In the genomic region with DNA sequence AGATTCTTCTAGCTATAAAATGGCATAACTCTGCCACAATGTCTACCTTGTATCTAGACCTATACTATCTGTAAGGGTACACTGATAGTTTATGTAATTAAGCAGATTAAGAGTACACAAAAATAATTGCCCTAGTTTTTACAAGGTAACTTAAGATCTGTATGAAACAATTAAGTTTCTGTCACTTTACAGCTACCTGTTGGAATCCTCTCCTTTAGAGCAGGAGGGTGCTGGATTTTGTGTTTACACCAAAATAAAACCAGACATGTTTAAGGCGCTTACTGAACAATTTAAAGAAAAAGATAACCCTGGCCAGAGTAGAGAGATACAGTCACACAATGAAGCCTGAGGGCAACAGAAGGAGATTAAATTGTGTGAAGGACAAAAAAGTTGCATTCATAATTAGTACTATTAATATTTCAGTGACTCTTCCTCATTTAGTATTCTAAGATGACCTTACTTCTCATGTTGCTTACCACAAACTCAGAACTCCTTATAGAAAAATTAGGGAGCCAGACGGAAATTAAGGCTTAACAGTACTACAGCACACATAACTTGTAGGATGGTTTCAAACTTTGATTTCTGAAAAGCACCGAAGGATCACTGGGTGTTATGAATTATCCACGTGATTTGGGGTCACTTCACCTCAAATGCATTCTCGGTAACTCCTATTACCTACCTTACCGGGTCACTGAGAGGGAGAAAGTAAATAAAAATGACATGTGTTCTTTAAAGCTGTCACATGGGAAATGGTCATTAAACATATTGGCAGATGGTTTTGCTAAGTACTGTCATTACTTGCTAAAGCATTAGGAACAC, we compare ENCODE assay signal across 8 cellular contexts. TPM values are rescaled to one million over a fixed set of nuclear protein-coding genes. Genes with fewer than 3 reads are reported as not detected.
DNase-seq lines count a peak whose midpoint lies in the region; ATAC-seq and TF ChIP-seq lines count a peak whose summit lies in the region.

No MANE protein-coding gene starts in this region.

- TF ChIP-seq EP300 in upper lobe of left lung (IDR thresholded peaks at IDR 0.05), result no peak

- TF ChIP-seq POLR2A in upper lobe of left lung (IDR thresholded peaks at IDR 0.05), result no peak

- H3K27me3 Mint-ChIP-seq in activated naive CD8-positive, alpha-beta T cell treated with anti-CD3 and anti-CD28 coated beads, Interleukin-2, amount 10 ng/mL, durations not matched to agents 7 days and 5 days, result no peaks in the 10 kb centered on the region

- H3K4me3 Mint-ChIP-seq in activated naive CD8-positive, alpha-beta T cell treated with anti-CD3 and anti-CD28 coated beads, Interleukin-2, amount 10 ng/mL, durations not matched to agents 7 days and 5 days, result peak overlapping the region; percentile 88

- 9 to 16% methylated on average over 6 of the region's 6 CpGs for WGBS in upper lobe of left lung, 2 donors

- peaks cover 35% of the 10 kb centered on the region for H3K4me1 Mint-ChIP-seq in activated naive CD8-positive, alpha-beta T cell treated with anti-CD3 and anti-CD28 coated beads, Interleukin-2, amount 10 ng/mL, durations not matched to agents 7 days and 5 days

- H3K4me3 ChIP-seq in BE2C (ENCODE audit: low read depth, low read length) (peak overlapping the region; percentile 83), left lung (peak overlapping the region; percentile 94 to 95), upper lobe of left lung (peak overlapping the region; percentile 80 to 96 (median 86))

- H3K27me3 ChIP-seq in BE2C (no peaks in the 10 kb centered on the region), left lung (no peaks in the 10 kb centered on the region), upper lobe of left lung (no peaks in the 10 kb centered on the region)

- H3K36me3 ChIP-seq in BE2C (no peaks in the 10 kb centered on the region; the same call in 1 of the 2 replicates), left lung (peaks cover 0 to 17% of the 10 kb centered on the region in 2 donors), upper lobe of left lung (peaks cover 0 to 34% (median 0%) of the 10 kb centered on the region in 4 donors)

- H3K9me3 ChIP-seq in BE2C (no peaks in the 10 kb centered on the region), left lung (no peaks in the 10 kb centered on the region), upper lobe of left lung (no peaks in the 10 kb centered on the region)

- H3K36me3 Mint-ChIP-seq in activated naive CD8-positive, alpha-beta T cell treated with anti-CD3 and anti-CD28 coated beads, Interleukin-2, amount 10 ng/mL, durations not matched to agents 7 days and 5 days, result peaks cover 36% of the 10 kb centered on the region

- ATAC-seq in GM19372 (IDR thresholded peaks at IDR 0.05; ENCODE audit: low read depth, unreplicated experiment) (peak; percentile 33), HG03439 (IDR thresholded peaks at IDR 0.05; ENCODE audit: unreplicated experiment) (peak; percentile 42), left lung (peak; percentile 7), upper lobe of left lung (ENCODE audit: low FRiP score in 2 of 2) (no peak)
- ATAC-seq in activated naive CD8-positive, alpha-beta T cell treated with anti-CD3 and anti-CD28 coated beads, Interleukin-2, amount 10 ng/mL, durations not matched to agents 7 days and 5 days (ENCODE audit: low read depth), result peak; percentile 4

- H3K27ac ChIP-seq in left lung (peak overlapping the region; percentile 96 to 98), upper lobe of left lung (peak overlapping the region; percentile 95 to 98 (median 97))

- POLR2A ChIA-PET in activated naive CD8-positive, alpha-beta T cell treated with anti-CD3 and anti-CD28 coated beads, Interleukin-2, amount 10 ng/mL, durations not matched to agents 7 days and 5 days (lab: Charles Lee), result interaction anchor here (0.8 to 3.9 kb wide), 12 partner anchors 20 to 254 kb away, joined by 3 to 14 read pairs (median 4); no protein-coding TSS in a partner anchor

- no peaks in the 10 kb centered on the region for H3K4me1 ChIP-seq in BE2C
- peaks cover 5 to 42% of the 10 kb centered on the region in 2 donors for H3K4me1 ChIP-seq in left lung
- peaks cover 15 to 21% (median 18%) of the 10 kb centered on the region in 4 donors for H3K4me1 ChIP-seq in upper lobe of left lung

- intact Hi-C loops in left lung (cut with DNase I), result no loop called here

- no peak for DNase-seq in BE2C
- no peak for DNase-seq in activated naive CD8-positive, alpha-beta T cell treated with anti-CD3 and anti-CD28 coated beads, Interleukin-2, amount 10 ng/mL, durations not matched to agents 7 days and 5 days
- DNase-seq in left lung, result no peak
- no peak for DNase-seq in upper lobe of left lung
- no peak for DNase-seq in HuH-7.5 (ENCODE audit: low spot score)
- DNase-seq in GM19238 (ENCODE audit: insufficient read length, low spot score), result no peak

- no peaks in the 10 kb centered on the region for H3K9me3 Mint-ChIP-seq in activated naive CD8-positive, alpha-beta T cell treated with anti-CD3 and anti-CD28 coated beads, Interleukin-2, amount 10 ng/mL, durations not matched to agents 7 days and 5 days

- peak overlapping the region; percentile 98 for H3K27ac Mint-ChIP-seq in activated naive CD8-positive, alpha-beta T cell treated with anti-CD3 and anti-CD28 coated beads, Interleukin-2, amount 10 ng/mL, durations not matched to agents 7 days and 5 days

- TF ChIP-seq CTCF in BE2C (IDR thresholded peaks at IDR 0.05; ENCODE audit: low read depth, low read length), result no peak
- no peak for TF ChIP-seq CTCF in left lung (IDR thresholded peaks at IDR 0.05)
- TF ChIP-seq CTCF in upper lobe of left lung (IDR thresholded peaks at IDR 0.05), result no peak

RNA-seq across cellular contexts. Expression of a gene that starts 1.0 kb away (rescaled TPM):
- polyA plus RNA-seq in BE2C (2012; ENCODE audit: insufficient read depth, insufficient read length, low read depth), result 68.1 TPM
- total RNA-seq in activated naive CD8-positive, alpha-beta T cell treated with anti-CD3 and anti-CD28 coated beads, Interleukin-2, amount 10 ng/mL, durations not matched to agents 7 days and 5 days, result 100 to 1,000 TPM; 117 to 118 TPM
- total RNA-seq in left lung (10 to 100 TPM; 46.9 to 56.0 TPM), upper lobe of left lung (10 to 100 TPM; 38.5 to 68.1 (median 51.9) TPM)

Comparison
In these comparisons a context has a peak if more than half of its experiments do, and no peak if none do; other contexts are left out.
1. ATAC-seq: peak in GM19372 (single experiment), HG03439 (single experiment), activated naive CD8-positive, alpha-beta T cell treated with anti-CD3 and anti-CD28 coated beads, Interleukin-2, amount 10 ng/mL, durations not matched to agents 7 days and 5 days (single experiment) and left lung (single experiment); none in upper lobe of left lung (0 of 2).
2. Peak in every context shown above with its lines, with median percentiles within 50 percentile points of each other: H3K4me3 ChIP-seq.